In the genomic region with DNA sequence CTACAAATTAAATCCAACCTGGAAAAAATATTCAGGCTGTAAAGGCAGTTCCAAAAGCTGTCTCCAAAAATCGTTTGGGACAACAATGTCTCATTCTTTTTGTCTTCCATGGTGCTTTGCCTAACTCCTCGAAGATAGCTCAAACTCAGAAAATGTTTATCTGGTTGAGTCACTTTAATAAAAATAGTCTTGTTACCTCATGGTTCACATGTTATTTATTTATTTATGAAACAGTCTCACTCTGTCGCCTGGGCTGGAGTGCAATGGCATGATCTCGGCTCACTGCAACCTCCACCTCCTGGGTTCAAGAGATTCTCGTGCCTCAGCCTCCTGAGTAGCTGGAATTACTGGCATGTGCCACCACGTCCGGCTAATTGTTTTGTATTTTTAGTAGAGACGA, we compare ENCODE assay signal across 15 cellular contexts. TPM values are rescaled to one million over a fixed set of nuclear protein-coding genes. Genes with fewer than 3 reads are reported as not detected.
DNase-seq lines count a peak whose midpoint lies in the region; ATAC-seq and TF ChIP-seq lines count a peak whose summit lies in the region.
"Had no signal": no experiment of that assay in that cellular context is flagged by ENCODE, and none has a peak within 500 bp of the region (broad histone marks: within the 10 kb centered on the region; RNA-seq: fewer than 3 reads in every experiment).

No MANE protein-coding gene starts in this region.

- no peak overlapping the region for H3K56ac ChIP-seq in IMR-90 (ENCODE audit: extremely low read depth, insufficient read depth, low read length)

- no peaks in the 10 kb centered on the region for H3K9me3 ChIP-seq in IMR-90 (ENCODE audit: control insufficient read depth, insufficient read depth, low read length)

- peaks cover 8% of the 10 kb centered on the region for H3K9me1 ChIP-seq in IMR-90 (ENCODE audit: insufficient read depth, low read length)

- no peaks in the 10 kb centered on the region for H3K27me3 ChIP-seq in IMR-90 (ENCODE audit: control insufficient read depth, insufficient read depth, low read length)

- TF ChIP-seq CTCF in IMR-90 (conservative IDR thresholded peaks at IDR 0.05; ENCODE audit: low read depth, low read length) (no peak), choroid plexus epithelial cell (conservative IDR thresholded peaks at IDR 0.05; ENCODE audit: low read depth, low read length) (no peak), lower leg skin (IDR thresholded peaks at IDR 0.05) (no peak)

- no TSS peak for BruUV-seq in IMR-90 (replicated peaks; lab: Mats Ljungman, UMichigan)

- CTCF ChIA-PET in IMR-90 (lab: Yijun Ruan, JAX) = no interaction called here

- H3K27ac ChIP-seq in IMR-90 (ENCODE audit: insufficient read depth, low read length) = no peak overlapping the region

- DNase-seq in AG08395 (ENCODE audit: low spot score) = peak; percentile 62
- peak; percentile 80 for DNase-seq in IMR-90
- DNase-seq in choroid plexus epithelial cell (ENCODE audit: low read depth) = peak; percentile 64
- DNase-seq in myocyte (ENCODE audit: low read depth) = peak; percentile 59
- no peak for DNase-seq in lower leg skin (ENCODE audit: low spot score in 2 of 2)
- no peak for DNase-seq in stimulated activated CD4-positive, alpha-beta T cell treated with anti-CD3 and anti-CD28 coated beads, Interleukin-4, amount 100 ng/mL, for 1 hour
- no peak for DNase-seq in NK-92 treated with Interleukin-12 subunit alpha and Interleukin-12 subunit beta, amount 100 ng/mL, for 24 hours (lab: John Stamatoyannopoulos, UW)
- DNase-seq: activated CD4-positive, alpha-beta memory T cell treated with anti-CD3 and anti-CD28 coated beads for 36 hours; activated T-cell treated with anti-CD3 and anti-CD28 coated beads, Interleukin-2, amount 50 U/mL, for 72 hours; NCI-H187 treated with DMSO at 0.1 percent for 48 hours; NCI-H524 treated with DMSO at 0.1 percent for 48 hours; stimulated activated CD4-positive, alpha-beta T cell treated with anti-CD3 and anti-CD28 coated beads, Interleukin-12 subunit alpha, Interleukin-12 subunit beta, amount 100 ng/mL, for 4 hours; stimulated activated naive CD8-positive, alpha-beta T cell treated with anti-CD3 and anti-CD28 coated beads, Interleukin-15, Interleukin-2, amounts not matched to agents 100 U/mL and 50 U/mL, for 24 hours; SW 1271 had no signal

- no peak overlapping the region for H3K14ac ChIP-seq in IMR-90 (replicated peaks; ENCODE audit: low read depth, low read length)

- 93% methylated on average over 3 of the region's 8 CpGs; no CpG with 5 or more reads in 1 of the 2 experiments for WGBS in IMR-90 (ENCODE audit: extremely low coverage in 2 of 2, insufficient read length in 1 of 2), 2 experiments
- 60% methylated on average over 8 of the region's 8 CpGs for WGBS in lower leg skin, 2 donors

- H2AK9ac ChIP-seq in IMR-90 (replicated peaks; ENCODE audit: low read depth, low read length, poor library complexity) = no peak overlapping the region

- H3K4me3 ChIP-seq in IMR-90 (ENCODE audit: insufficient read depth, low read depth, low read length) (no peak overlapping the region), choroid plexus epithelial cell (ENCODE audit: low read depth, low read length) (no peak overlapping the region), lower leg skin (ENCODE audit: low read depth, poor library complexity, severe bottlenecking) (no peak overlapping the region)

- in situ Hi-C loops in IMR-90 (cut with MboI; ENCODE audit: low sequenced_read_pairs) = no loop called here

- POLR2A ChIA-PET in IMR-90 (lab: Charles Lee; ENCODE audit: unreplicated experiment) = interaction anchor here (0.6 kb wide), 1 partner anchor 176 kb away, joined by 11 read pairs; no protein-coding TSS in a partner anchor

- H4K5ac ChIP-seq in IMR-90 (ENCODE audit: low read depth, low read length) = no peak overlapping the region

- H2BK20ac ChIP-seq in IMR-90 (ENCODE audit: low read depth, low read length) = no peak overlapping the region

- H2AK5ac ChIP-seq in IMR-90 (ENCODE audit: low read depth, low read length) = no peak overlapping the region

- no peak overlapping the region for H2AFZ ChIP-seq in IMR-90 (replicated peaks; ENCODE audit: low read length, poor library complexity)

- no peak overlapping the region for H3K4ac ChIP-seq in IMR-90 (ENCODE audit: low read depth, low read length)

- peak; percentile 33 for ATAC-seq in IMR-90 (ENCODE audit: low read depth)
- ATAC-seq in GM18861 (IDR thresholded peaks at IDR 0.05; ENCODE audit: unreplicated experiment) = no peak
- ATAC-seq: activated T-cell treated with anti-CD3 and anti-CD28 coated beads, Interleukin-2, amount 50 U/mL, for 72 hours; stimulated activated naive CD8-positive, alpha-beta T cell treated with anti-CD3 and anti-CD28 coated beads, Interleukin-15, Interleukin-2, amounts not matched to agents 100 U/mL and 50 U/mL, for 24 hours had no signal

- peak overlapping the region; percentile 57; the same call in 1 of the 2 replicates for H3K4me2 ChIP-seq in IMR-90 (ENCODE audit: low read depth, low read length)

- no peak overlapping the region for H4K91ac ChIP-seq in IMR-90 (ENCODE audit: insufficient read depth, low read depth, low read length)

- no peak overlapping the region for H2BK15ac ChIP-seq in IMR-90 (ENCODE audit: low read depth, low read length)

- peaks cover 6% of the 10 kb centered on the region for H3K4me1 ChIP-seq in IMR-90 (ENCODE audit: control insufficient read depth, insufficient read depth, low read length)

- no peak overlapping the region for H3K23ac ChIP-seq in IMR-90 (ENCODE audit: low read depth, low read length)

- H2BK120ac ChIP-seq in IMR-90 (ENCODE audit: low read depth, low read length) = no peak overlapping the region

- H2BK5ac ChIP-seq in IMR-90 (ENCODE audit: low read depth, low read length, poor library complexity, severe bottlenecking) = no peak overlapping the region

- peaks cover 7% of the 10 kb centered on the region for H4K20me1 ChIP-seq in IMR-90 (ENCODE audit: insufficient read depth, low read length)

- no peak overlapping the region for H3K18ac ChIP-seq in IMR-90 (ENCODE audit: low read depth, low read length)

- no peak for TF ChIP-seq RAD21 in IMR-90 (IDR thresholded peaks at IDR 0.05; ENCODE audit: low read length)

- dilution Hi-C loops in IMR-90 (cut with HindIII; ENCODE audit: low sequenced_read_pairs, unreplicated experiment) = no loop called here

- H3K79me1 ChIP-seq in IMR-90 (ENCODE audit: low read depth in 1 of 2, low read length in 2 of 2) = peaks cover 24 to 54% of the 10 kb centered on the region in 2 experiments

- intact Hi-C loops in IMR-90 (cut with micrococcal nuclease) (no loop called here), lower leg skin (cut with DNase I; ENCODE audit: low total_unique reads) (no loop called here)

- TF ChIP-seq POLR2A in IMR-90 (IDR thresholded peaks at IDR 0.05; ENCODE audit: low read depth, low read length) (no peak), lower leg skin (IDR thresholded peaks at IDR 0.05) (no peak)

- H4K8ac ChIP-seq in IMR-90 (ENCODE audit: low read depth in 2 of 2, low read length in 2 of 2) = no peak overlapping the region

- H3K9ac ChIP-seq in IMR-90 (ENCODE audit: low read depth, low read length) = no peak overlapping the region

- H3K36me3 ChIP-seq in IMR-90 (ENCODE audit: control insufficient read depth, insufficient read depth, low read length) = peaks cover 4% of the 10 kb centered on the region

TF ChIP-seq in IMR-90, 13 proteins besides CTCF, POLR2A, EP300 and RAD21:
- TF ChIP-seq CEBPB (IDR thresholded peaks at IDR 0.05; ENCODE audit: low read depth, low read length) = 0 out of 2 replicates have a peak, but pooled peaks have one; percentile 26
- TF ChIP-seq CHD1 (IDR thresholded peaks at IDR 0.05; ENCODE audit: low read depth, low read length) = no peak

RNA-seq across cellular contexts. Expression of a gene that starts 4.9 kb away (rescaled TPM):
- 7.0 and 7.2 TPM in 2 replicates for total RNA-seq in IMR-90 (2012; rRNA removed)
- polyA plus RNA-seq in IMR-90 (2012; rRNA removed) = 19.9 and 21.1 TPM in 2 replicates
- 9.0 and 15.0 TPM in 2 replicates for polyA plus RNA-seq in IMR-90 (2012; cell fraction: cytosol; rRNA removed)
- polyA plus RNA-seq in IMR-90 (2012; cell fraction: nucleus; rRNA removed; ENCODE audit: low replicate concordance) = 29.5 and 41.2 TPM in 2 replicates
- 18.9 and 20.7 TPM in 2 replicates for total RNA-seq in myocyte
- 49.5 TPM for polyA plus RNA-seq in myocyte (2012)
- total RNA-seq in lower leg skin = 10 to 100 TPM; 34.8 to 78.6 (median 49.2) TPM

RNA-seq across cellular contexts. Expression of a gene that starts 42.4 kb away (rescaled TPM):
- total RNA-seq in IMR-90 (2012; rRNA removed) = 12.2 and 16.9 TPM in 2 replicates
- 13.4 and 14.8 TPM in 2 replicates for polyA plus RNA-seq in IMR-90 (2012; rRNA removed)
- 7.5 and 7.6 TPM in 2 replicates for polyA plus RNA-seq in IMR-90 (2012; cell fraction: cytosol; rRNA removed)
- 49.7 and 58.6 TPM in 2 replicates for polyA plus RNA-seq in IMR-90 (2012; cell fraction: nucleus; rRNA removed; ENCODE audit: low replicate concordance)
- 24.6 and 25.0 TPM in 2 replicates for total RNA-seq in myocyte
- polyA plus RNA-seq in myocyte (2012) = 14.2 TPM
- total RNA-seq in lower leg skin = 10 to 100 TPM; 28.8 to 53.1 (median 34.8) TPM

Comparison
In these comparisons a context has a peak if more than half of its experiments do, and no peak if none do; other contexts are left out.
1. DNase-seq: peak in AG08395 (single experiment), IMR-90 (single experiment), choroid plexus epithelial cell (single experiment) and myocyte (single experiment); none in lower leg skin (0 of 2), stimulated activated CD4-positive, alpha-beta T cell treated with anti-CD3 and anti-CD28 coated beads, Interleukin-4, amount 100 ng/mL, for 1 hour (single experiment) and NK-92 treated with Interleukin-12 subunit alpha and Interleukin-12 subunit beta, amount 100 ng/mL, for 24 hours (single experiment).